ENCODE assay signal across 11 cellular contexts in genomic region chr7:128022631-128023532, GRCh38. TPM values are rescaled to one million over a fixed set of nuclear protein-coding genes. Genes with fewer than 3 reads are reported as not detected.
A peak's percentile ranks its signal among the peaks of the same experiment; 100 is the strongest.
DNase-seq lines count a peak whose midpoint lies in the region; ATAC-seq and TF ChIP-seq lines count a peak whose summit lies in the region.
"Had no signal": no experiment of that assay in that cellular context is flagged by ENCODE, and none has a peak within 500 bp of the region (broad histone marks: within the 10 kb centered on the region; RNA-seq: fewer than 3 reads in every experiment).

No MANE protein-coding gene starts in this region.

- ATAC-seq in psoas muscle, result peak; percentile 84 to 92 (median 88)
- ATAC-seq in T-cell (replicated peaks in 1 of 4), result no peak

- intact Hi-C loops in esophagus squamous epithelium (cut with DNase I), result no loop called here
- intact Hi-C loops in psoas muscle (cut with DNase I), result no loop called here

- no peak overlapping the region for H3K4me3 Mint-ChIP-seq in T-cell

- no peaks in the 10 kb centered on the region for H3K27me3 Mint-ChIP-seq in T-cell

- no peaks in the 10 kb centered on the region for H3K27me3 ChIP-seq in esophagus squamous epithelium
- H3K27me3 ChIP-seq in psoas muscle (ENCODE audit: insufficient read depth in 3 of 3, low read length in 2 of 3), result no peaks in the 10 kb centered on the region

- peaks cover 47% of the 10 kb centered on the region for H3K36me3 Mint-ChIP-seq in T-cell

- CTCF ChIA-PET in RWPE1 (lab: Yijun Ruan, JAX), result no interaction called here
- CTCF ChIA-PET in T-cell (lab: Charles Lee), result no interaction called here

- no peaks in the 10 kb centered on the region for H3K9me3 Mint-ChIP-seq in T-cell

- WGBS in esophagus squamous epithelium, 2 donors, result 52 to 68% methylated on average over 6 of the region's 6 CpGs
- WGBS in psoas muscle, 3 donors, result 58 to 79% (median 59%) methylated on average over 6 of the region's 6 CpGs

- no peak for TF ChIP-seq POLR2A in esophagus squamous epithelium (IDR thresholded peaks at IDR 0.05)

- POLR2A ChIA-PET in RWPE1 (lab: Yijun Ruan, JAX; ENCODE audit: low non-redundant PET), result no interaction called here
- POLR2A ChIA-PET in T-cell (lab: Charles Lee), result no interaction called here

- peak; percentile 42 for DNase-seq in GM04503 (ENCODE audit: low read depth)
- peak; percentile 50 for DNase-seq in RWPE1 (ENCODE audit: low spot score)
- DNase-seq in esophagus squamous epithelium (lab: John Stamatoyannopoulos, UW), result no peak
- DNase-seq in psoas muscle, result no peak
- no peak for DNase-seq in activated CD8-positive, alpha-beta memory T cell treated with anti-CD3 and anti-CD28 coated beads for 24 hours
- no peak for DNase-seq in NK-92 (lab: John Stamatoyannopoulos, UW; ENCODE audit: unreplicated experiment)
- no peak for DNase-seq in mucosa of gallbladder (ENCODE audit: low spot score)
- no peak for DNase-seq in T-cell
- DNase-seq: activated T-cell treated with anti-CD3 and anti-CD28 coated beads, Interleukin-2, amount 50 U/mL, for 48 hours; NCI-H1105; SHP77 treated with DMSO at 0.1 percent for 48 hours had no signal

- H3K4me1 Mint-ChIP-seq in T-cell, result peaks cover 0 to 15% (median 2%) of the 10 kb centered on the region in 3 donors

- H3K4me3 ChIP-seq in esophagus squamous epithelium, result no peak overlapping the region
- H3K4me3 ChIP-seq in psoas muscle, result no peak overlapping the region

- TF ChIP-seq CTCF in RWPE1 (conservative IDR thresholded peaks at IDR 0.05; ENCODE audit: low read depth) (no peak), esophagus squamous epithelium (IDR thresholded peaks at IDR 0.05) (no peak), psoas muscle (IDR thresholded peaks at IDR 0.05) (no peak)

- H3K4me1 ChIP-seq in esophagus squamous epithelium (peaks cover 16 to 78% (median 26%) of the 10 kb centered on the region in 3 donors), psoas muscle (peaks cover 6% of the 10 kb centered on the region)

- peaks cover 0 to 20% (median 0%) of the 10 kb centered on the region in 3 donors for H3K36me3 ChIP-seq in esophagus squamous epithelium
- H3K36me3 ChIP-seq in psoas muscle (ENCODE audit: insufficient read depth in 1 of 2, low read depth in 1 of 2), result no peaks in the 10 kb centered on the region

- peak overlapping the region; percentile 30; the same call in 1 of the 2 replicates for H3K27ac ChIP-seq in RWPE1
- peak overlapping the region in 3 of 4 donors; percentile 69 to 79 (median 76) for H3K27ac ChIP-seq in esophagus squamous epithelium
- H3K27ac ChIP-seq in psoas muscle, result no peak overlapping the region

- H3K9me3 ChIP-seq in esophagus squamous epithelium (no peaks in the 10 kb centered on the region), psoas muscle (no peaks in the 10 kb centered on the region)

- H3K27ac Mint-ChIP-seq in T-cell, result no peak overlapping the region

RNA-seq across cellular contexts. Expression of gene LRRC4, which starts 8.4 kb away (rescaled TPM):
- total RNA-seq in esophagus squamous epithelium (10 to 100 TPM in 1 of 4 donors, 1 to 10 TPM in 3; 2.9 to 11.1 (median 6.5) TPM), psoas muscle (1 to 10 TPM; 2.7 to 5.0 (median 3.1) TPM), mucosa of gallbladder (3.8 TPM), T-cell (under 1 TPM in 3 of 5 donors, not detected in 2; 0.07 to 0.77 (median 0.18) TPM)
- polyA plus RNA-seq in psoas muscle, result 1 to 10 TPM in 1 of 3 donors, under 1 TPM in 2; 0.39 to 1.2 (median 0.61) TPM

Comparison
In these comparisons a context has a peak if more than half of its experiments do, and no peak if none do; other contexts are left out.
1. DNase-seq: peak in GM04503 (single experiment) and RWPE1 (single experiment); none in esophagus squamous epithelium (single experiment), psoas muscle (0 of 2), activated CD8-positive, alpha-beta memory T cell treated with anti-CD3 and anti-CD28 coated beads for 24 hours (single experiment), NK-92 (single experiment), mucosa of gallbladder (single experiment) and T-cell (0 of 34).
2. ATAC-seq: peak in psoas muscle (4 of 4); none in T-cell (0 of 4).